1 cellular context compared by ENCODE assay signal in the genomic region with DNA sequence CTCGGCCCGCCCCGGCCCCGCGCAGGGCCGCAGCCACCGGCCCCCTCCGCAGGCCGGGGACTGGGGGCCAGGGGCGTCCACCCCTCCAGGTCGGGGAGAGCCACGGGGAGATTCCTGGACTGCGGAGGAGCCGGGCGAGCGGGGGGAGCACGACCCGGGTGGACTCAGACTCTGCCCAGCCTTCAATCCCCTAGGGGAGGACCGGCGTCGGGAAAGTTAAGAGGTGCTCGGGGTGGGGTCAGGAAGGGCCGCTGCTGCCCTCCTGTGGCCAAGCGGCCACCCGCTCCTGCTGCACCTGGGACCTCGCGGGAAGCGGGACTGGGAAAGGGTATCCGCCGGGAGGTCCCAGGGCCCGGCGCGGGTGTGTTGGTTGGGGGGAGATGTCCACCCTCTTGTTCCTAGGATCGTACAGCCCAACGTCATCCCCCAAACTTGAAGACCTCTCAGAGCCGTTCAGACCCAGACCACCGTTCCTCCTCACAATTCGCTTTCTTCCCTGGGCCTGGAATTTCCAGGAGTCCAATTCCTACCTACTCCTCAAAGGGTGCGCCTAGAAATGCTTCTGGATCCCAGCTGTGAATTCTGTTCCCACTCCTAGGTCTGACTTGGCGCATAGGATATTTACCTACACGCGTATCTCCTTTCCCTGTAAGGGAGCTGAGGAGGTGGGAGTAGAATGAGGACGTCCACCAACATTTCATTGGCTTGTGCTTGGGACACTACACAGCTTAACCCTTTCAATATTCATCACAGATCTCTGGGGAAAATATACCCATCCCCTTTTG.
A peak's percentile ranks its signal among the peaks of the same experiment; 100 is the strongest.
TF ChIP-seq lines count a peak whose summit lies in the region.

No MANE protein-coding gene starts in this region.

TF ChIP-seq in HepG2, 621 proteins besides CTCF, POLR2A, EP300 and RAD21 (continues in another document):
- TF ChIP-seq ZNF790 (CRISPR knock-in tag; IDR thresholded peaks at IDR 0.05; ENCODE audit: borderline replicate concordance), result peak; percentile 55; the same call in 1 of the 2 replicates
- no peak for TF ChIP-seq HNRNPUL1 (IDR thresholded peaks at IDR 0.05; ENCODE audit: low read depth, low read length)
- no peak for TF ChIP-seq ZNF326 (CRISPR knock-in tag; IDR thresholded peaks at IDR 0.05; ENCODE audit: borderline replicate concordance)
- no peak for TF ChIP-seq DNMT3B (CRISPR knock-in tag; conservative IDR thresholded peaks at IDR 0.05)
- 0 out of 2 replicates have a peak, but pooled peaks have one; percentile 54 for TF ChIP-seq ZNF557 (CRISPR knock-in tag; IDR thresholded peaks at IDR 0.05)
- peak; percentile 57; the same call in 1 of the 2 replicates for TF ChIP-seq MYC (CRISPR knock-in tag; IDR thresholded peaks at IDR 0.05; ENCODE audit: borderline replicate concordance)
- TF ChIP-seq ZNF263 (CRISPR knock-in tag; IDR thresholded peaks at IDR 0.05), result peak; percentile 100
- TF ChIP-seq SP140L (CRISPR knock-in tag; IDR thresholded peaks at IDR 0.05; ENCODE audit: borderline replicate concordance), result no peak
- TF ChIP-seq BRCA1 (CRISPR knock-in tag; IDR thresholded peaks at IDR 0.05), result no peak
- TF ChIP-seq, protein P1, sequence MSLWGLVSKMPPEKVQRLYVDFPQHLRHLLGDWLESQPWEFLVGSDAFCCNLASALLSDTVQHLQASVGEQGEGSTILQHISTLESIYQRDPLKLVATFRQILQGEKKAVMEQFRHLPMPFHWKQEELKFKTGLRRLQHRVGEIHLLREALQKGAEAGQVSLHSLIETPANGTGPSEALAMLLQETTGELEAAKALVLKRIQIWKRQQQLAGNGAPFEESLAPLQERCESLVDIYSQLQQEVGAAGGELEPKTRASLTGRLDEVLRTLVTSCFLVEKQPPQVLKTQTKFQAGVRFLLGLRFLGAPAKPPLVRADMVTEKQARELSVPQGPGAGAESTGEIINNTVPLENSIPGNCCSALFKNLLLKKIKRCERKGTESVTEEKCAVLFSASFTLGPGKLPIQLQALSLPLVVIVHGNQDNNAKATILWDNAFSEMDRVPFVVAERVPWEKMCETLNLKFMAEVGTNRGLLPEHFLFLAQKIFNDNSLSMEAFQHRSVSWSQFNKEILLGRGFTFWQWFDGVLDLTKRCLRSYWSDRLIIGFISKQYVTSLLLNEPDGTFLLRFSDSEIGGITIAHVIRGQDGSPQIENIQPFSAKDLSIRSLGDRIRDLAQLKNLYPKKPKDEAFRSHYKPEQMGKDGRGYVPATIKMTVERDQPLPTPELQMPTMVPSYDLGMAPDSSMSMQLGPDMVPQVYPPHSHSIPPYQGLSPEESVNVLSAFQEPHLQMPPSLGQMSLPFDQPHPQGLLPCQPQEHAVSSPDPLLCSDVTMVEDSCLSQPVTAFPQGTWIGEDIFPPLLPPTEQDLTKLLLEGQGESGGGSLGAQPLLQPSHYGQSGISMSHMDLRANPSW (CRISPR knock-in tag; IDR thresholded peaks at IDR 0.05; ENCODE audit: borderline replicate concordance), result no peak
- no peak for TF ChIP-seq ZNF101 (CRISPR knock-in tag; IDR thresholded peaks at IDR 0.05; ENCODE audit: borderline replicate concordance, low read depth)
- no peak for TF ChIP-seq ZBTB21 (CRISPR knock-in tag; IDR thresholded peaks at IDR 0.05)
- TF ChIP-seq, protein P2, sequence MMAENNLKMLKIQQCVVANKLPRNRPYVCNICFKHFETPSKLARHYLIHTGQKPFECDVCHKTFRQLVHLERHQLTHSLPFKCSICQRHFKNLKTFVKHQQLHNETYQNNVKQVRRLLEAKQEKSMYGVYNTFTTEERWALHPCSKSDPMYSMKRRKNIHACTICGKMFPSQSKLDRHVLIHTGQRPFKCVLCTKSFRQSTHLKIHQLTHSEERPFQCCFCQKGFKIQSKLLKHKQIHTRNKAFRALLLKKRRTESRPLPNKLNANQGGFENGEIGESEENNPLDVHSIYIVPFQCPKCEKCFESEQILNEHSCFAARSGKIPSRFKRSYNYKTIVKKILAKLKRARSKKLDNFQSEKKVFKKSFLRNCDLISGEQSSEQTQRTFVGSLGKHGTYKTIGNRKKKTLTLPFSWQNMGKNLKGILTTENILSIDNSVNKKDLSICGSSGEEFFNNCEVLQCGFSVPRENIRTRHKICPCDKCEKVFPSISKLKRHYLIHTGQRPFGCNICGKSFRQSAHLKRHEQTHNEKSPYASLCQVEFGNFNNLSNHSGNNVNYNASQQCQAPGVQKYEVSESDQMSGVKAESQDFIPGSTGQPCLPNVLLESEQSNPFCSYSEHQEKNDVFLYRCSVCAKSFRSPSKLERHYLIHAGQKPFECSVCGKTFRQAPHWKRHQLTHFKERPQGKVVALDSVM (CRISPR knock-in tag; IDR thresholded peaks at IDR 0.05), result peak; percentile 79
- TF ChIP-seq ZFP36 (IDR thresholded peaks at IDR 0.05; ENCODE audit: borderline replicate concordance, low read depth, low read length, partially characterized antibody), result no peak
- TF ChIP-seq HDAC1 (CRISPR knock-in tag; IDR thresholded peaks at IDR 0.05), result peak; percentile 42; the same call in 1 of the 2 replicates
- TF ChIP-seq ZNF569 (CRISPR knock-in tag; IDR thresholded peaks at IDR 0.05; ENCODE audit: borderline replicate concordance), result no peak
- TF ChIP-seq, protein P3, sequence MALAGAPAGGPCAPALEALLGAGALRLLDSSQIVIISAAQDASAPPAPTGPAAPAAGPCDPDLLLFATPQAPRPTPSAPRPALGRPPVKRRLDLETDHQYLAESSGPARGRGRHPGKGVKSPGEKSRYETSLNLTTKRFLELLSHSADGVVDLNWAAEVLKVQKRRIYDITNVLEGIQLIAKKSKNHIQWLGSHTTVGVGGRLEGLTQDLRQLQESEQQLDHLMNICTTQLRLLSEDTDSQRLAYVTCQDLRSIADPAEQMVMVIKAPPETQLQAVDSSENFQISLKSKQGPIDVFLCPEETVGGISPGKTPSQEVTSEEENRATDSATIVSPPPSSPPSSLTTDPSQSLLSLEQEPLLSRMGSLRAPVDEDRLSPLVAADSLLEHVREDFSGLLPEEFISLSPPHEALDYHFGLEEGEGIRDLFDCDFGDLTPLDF (CRISPR knock-in tag; IDR thresholded peaks at IDR 0.05), result peak; percentile 42; the same call in 1 of the 2 replicates
- TF ChIP-seq DR1 (CRISPR knock-in tag; IDR thresholded peaks at IDR 0.05), result no peak
- no peak for TF ChIP-seq SNRNP70 (IDR thresholded peaks at IDR 0.05; ENCODE audit: low read depth, low read length)
- TF ChIP-seq ZFP82 (CRISPR knock-in tag; IDR thresholded peaks at IDR 0.05; ENCODE audit: borderline replicate concordance), result 0 out of 2 replicates have a peak, but pooled peaks have one; percentile 37
- TF ChIP-seq ZNF564 (CRISPR knock-in tag; IDR thresholded peaks at IDR 0.05), result no peak
- peak; percentile 44; the same call in 1 of the 2 replicates for TF ChIP-seq ZNF766 (CRISPR knock-in tag; IDR thresholded peaks at IDR 0.05; ENCODE audit: borderline replicate concordance)
- TF ChIP-seq, protein P4, sequence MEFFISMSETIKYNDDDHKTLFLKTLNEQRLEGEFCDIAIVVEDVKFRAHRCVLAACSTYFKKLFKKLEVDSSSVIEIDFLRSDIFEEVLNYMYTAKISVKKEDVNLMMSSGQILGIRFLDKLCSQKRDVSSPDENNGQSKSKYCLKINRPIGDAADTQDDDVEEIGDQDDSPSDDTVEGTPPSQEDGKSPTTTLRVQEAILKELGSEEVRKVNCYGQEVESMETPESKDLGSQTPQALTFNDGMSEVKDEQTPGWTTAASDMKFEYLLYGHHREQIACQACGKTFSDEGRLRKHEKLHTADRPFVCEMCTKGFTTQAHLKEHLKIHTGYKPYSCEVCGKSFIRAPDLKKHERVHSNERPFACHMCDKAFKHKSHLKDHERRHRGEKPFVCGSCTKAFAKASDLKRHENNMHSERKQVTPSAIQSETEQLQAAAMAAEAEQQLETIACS (CRISPR knock-in tag; IDR thresholded peaks at IDR 0.05), result no peak
- 0 out of 2 replicates have a peak, but pooled peaks have one; percentile 19 for TF ChIP-seq ZKSCAN8 (CRISPR knock-in tag; IDR thresholded peaks at IDR 0.05; ENCODE audit: borderline replicate concordance)
- no peak for TF ChIP-seq ZNF468 (CRISPR knock-in tag; IDR thresholded peaks at IDR 0.05)
- TF ChIP-seq, protein P5, sequence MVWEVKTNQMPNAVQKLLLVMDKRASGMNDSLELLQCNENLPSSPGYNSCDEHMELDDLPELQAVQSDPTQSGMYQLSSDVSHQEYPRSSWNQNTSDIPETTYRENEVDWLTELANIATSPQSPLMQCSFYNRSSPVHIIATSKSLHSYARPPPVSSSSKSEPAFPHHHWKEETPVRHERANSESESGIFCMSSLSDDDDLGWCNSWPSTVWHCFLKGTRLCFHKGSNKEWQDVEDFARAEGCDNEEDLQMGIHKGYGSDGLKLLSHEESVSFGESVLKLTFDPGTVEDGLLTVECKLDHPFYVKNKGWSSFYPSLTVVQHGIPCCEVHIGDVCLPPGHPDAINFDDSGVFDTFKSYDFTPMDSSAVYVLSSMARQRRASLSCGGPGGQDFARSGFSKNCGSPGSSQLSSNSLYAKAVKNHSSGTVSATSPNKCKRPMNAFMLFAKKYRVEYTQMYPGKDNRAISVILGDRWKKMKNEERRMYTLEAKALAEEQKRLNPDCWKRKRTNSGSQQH (CRISPR knock-in tag; IDR thresholded peaks at IDR 0.05; ENCODE audit: low read depth), result no peak; the same call in 1 of the 2 replicates
- TF ChIP-seq MZF1 (CRISPR knock-in tag; IDR thresholded peaks at IDR 0.05; ENCODE audit: borderline replicate concordance), result no peak
- TF ChIP-seq RFXAP (CRISPR knock-in tag; IDR thresholded peaks at IDR 0.05; ENCODE audit: borderline replicate concordance), result peak; percentile 74; the same call in 1 of the 2 replicates
- TF ChIP-seq, protein P6, sequence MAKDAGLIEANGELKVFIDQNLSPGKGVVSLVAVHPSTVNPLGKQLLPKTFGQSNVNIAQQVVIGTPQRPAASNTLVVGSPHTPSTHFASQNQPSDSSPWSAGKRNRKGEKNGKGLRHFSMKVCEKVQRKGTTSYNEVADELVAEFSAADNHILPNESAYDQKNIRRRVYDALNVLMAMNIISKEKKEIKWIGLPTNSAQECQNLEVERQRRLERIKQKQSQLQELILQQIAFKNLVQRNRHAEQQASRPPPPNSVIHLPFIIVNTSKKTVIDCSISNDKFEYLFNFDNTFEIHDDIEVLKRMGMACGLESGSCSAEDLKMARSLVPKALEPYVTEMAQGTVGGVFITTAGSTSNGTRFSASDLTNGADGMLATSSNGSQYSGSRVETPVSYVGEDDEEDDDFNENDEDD (CRISPR knock-in tag; IDR thresholded peaks at IDR 0.05; ENCODE audit: borderline replicate concordance), result peak; percentile 41; the same call in 1 of the 2 replicates
- peak; percentile 87 for TF ChIP-seq ZNF546 (CRISPR knock-in tag; conservative IDR thresholded peaks at IDR 0.05)
- peak; percentile 51 for TF ChIP-seq SALL1 (CRISPR knock-in tag; IDR thresholded peaks at IDR 0.05)
- TF ChIP-seq ZFX (CRISPR knock-in tag; IDR thresholded peaks at IDR 0.05; ENCODE audit: low read depth), result peak; percentile 66
- TF ChIP-seq, protein P7, sequence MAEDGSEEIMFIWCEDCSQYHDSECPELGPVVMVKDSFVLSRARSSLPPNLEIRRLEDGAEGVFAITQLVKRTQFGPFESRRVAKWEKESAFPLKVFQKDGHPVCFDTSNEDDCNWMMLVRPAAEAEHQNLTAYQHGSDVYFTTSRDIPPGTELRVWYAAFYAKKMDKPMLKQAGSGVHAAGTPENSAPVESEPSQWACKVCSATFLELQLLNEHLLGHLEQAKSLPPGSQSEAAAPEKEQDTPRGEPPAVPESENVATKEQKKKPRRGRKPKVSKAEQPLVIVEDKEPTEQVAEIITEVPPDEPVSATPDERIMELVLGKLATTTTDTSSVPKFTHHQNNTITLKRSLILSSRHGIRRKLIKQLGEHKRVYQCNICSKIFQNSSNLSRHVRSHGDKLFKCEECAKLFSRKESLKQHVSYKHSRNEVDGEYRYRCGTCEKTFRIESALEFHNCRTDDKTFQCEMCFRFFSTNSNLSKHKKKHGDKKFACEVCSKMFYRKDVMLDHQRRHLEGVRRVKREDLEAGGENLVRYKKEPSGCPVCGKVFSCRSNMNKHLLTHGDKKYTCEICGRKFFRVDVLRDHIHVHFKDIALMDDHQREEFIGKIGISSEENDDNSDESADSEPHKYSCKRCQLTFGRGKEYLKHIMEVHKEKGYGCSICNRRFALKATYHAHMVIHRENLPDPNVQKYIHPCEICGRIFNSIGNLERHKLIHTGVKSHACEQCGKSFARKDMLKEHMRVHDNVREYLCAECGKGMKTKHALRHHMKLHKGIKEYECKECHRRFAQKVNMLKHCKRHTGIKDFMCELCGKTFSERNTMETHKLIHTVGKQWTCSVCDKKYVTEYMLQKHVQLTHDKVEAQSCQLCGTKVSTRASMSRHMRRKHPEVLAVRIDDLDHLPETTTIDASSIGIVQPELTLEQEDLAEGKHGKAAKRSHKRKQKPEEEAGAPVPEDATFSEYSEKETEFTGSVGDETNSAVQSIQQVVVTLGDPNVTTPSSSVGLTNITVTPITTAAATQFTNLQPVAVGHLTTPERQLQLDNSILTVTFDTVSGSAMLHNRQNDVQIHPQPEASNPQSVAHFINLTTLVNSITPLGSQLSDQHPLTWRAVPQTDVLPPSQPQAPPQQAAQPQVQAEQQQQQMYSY (CRISPR knock-in tag; IDR thresholded peaks at IDR 0.05), result peak; percentile 7; the same call in 1 of the 2 replicates
- TF ChIP-seq TP53 (CRISPR knock-in tag; conservative IDR thresholded peaks at IDR 0.05), result 0 out of 2 replicates have a peak, but pooled peaks have one; percentile 59
- TF ChIP-seq, protein P8, sequence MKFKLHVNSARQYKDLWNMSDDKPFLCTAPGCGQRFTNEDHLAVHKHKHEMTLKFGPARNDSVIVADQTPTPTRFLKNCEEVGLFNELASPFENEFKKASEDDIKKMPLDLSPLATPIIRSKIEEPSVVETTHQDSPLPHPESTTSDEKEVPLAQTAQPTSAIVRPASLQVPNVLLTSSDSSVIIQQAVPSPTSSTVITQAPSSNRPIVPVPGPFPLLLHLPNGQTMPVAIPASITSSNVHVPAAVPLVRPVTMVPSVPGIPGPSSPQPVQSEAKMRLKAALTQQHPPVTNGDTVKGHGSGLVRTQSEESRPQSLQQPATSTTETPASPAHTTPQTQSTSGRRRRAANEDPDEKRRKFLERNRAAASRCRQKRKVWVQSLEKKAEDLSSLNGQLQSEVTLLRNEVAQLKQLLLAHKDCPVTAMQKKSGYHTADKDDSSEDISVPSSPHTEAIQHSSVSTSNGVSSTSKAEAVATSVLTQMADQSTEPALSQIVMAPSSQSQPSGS (CRISPR knock-in tag; IDR thresholded peaks at IDR 0.05), result 0 out of 2 replicates have a peak, but pooled peaks have one; percentile 38
- no peak for TF ChIP-seq MATR3 (CRISPR knock-in tag; IDR thresholded peaks at IDR 0.05)
- TF ChIP-seq PRMT3 (CRISPR knock-in tag; IDR thresholded peaks at IDR 0.05; ENCODE audit: borderline replicate concordance, low read depth), result peak; percentile 51; the same call in 1 of the 2 replicates
- TF ChIP-seq ZFY (CRISPR knock-in tag; IDR thresholded peaks at IDR 0.05), result peak; percentile 68
- no peak for TF ChIP-seq SCMH1 (CRISPR knock-in tag; IDR thresholded peaks at IDR 0.05; ENCODE audit: borderline replicate concordance)
- peak; percentile 92; the same call in 1 of the 2 replicates for TF ChIP-seq KLF12 (CRISPR knock-in tag; IDR thresholded peaks at IDR 0.05; ENCODE audit: borderline replicate concordance)
- TF ChIP-seq SIN3A (IDR thresholded peaks at IDR 0.05; ENCODE audit: borderline replicate concordance, low read depth, low read length), result peak; percentile 63; the same call in 1 of the 2 replicates
- 0 out of 2 replicates have a peak, but pooled peaks have one; percentile 18 for TF ChIP-seq ZNF256 (CRISPR knock-in tag; conservative IDR thresholded peaks at IDR 0.05)
- TF ChIP-seq EED (CRISPR knock-in tag; IDR thresholded peaks at IDR 0.05), result no peak
- TF ChIP-seq KDM3A (CRISPR knock-in tag; IDR thresholded peaks at IDR 0.05; ENCODE audit: low read depth), result peak; percentile 90
- TF ChIP-seq SKI (IDR thresholded peaks at IDR 0.05; ENCODE audit: partially characterized antibody), result peak; percentile 68
- no peak for TF ChIP-seq ZNF20 (CRISPR knock-in tag; IDR thresholded peaks at IDR 0.05)
- TF ChIP-seq YY1 (IDR thresholded peaks at IDR 0.05; ENCODE audit: insufficient read depth, insufficient replicate concordance, low read depth, low read length), result no peak
- no peak for TF ChIP-seq ZNF883 (CRISPR knock-in tag; IDR thresholded peaks at IDR 0.05; ENCODE audit: not compliant biosample characterization)
- peak; percentile 75; the same call in 1 of the 2 replicates for TF ChIP-seq ZNF563 (CRISPR knock-in tag; IDR thresholded peaks at IDR 0.05)
